1 cellular context compared by ENCODE assay signal in the genomic region with DNA sequence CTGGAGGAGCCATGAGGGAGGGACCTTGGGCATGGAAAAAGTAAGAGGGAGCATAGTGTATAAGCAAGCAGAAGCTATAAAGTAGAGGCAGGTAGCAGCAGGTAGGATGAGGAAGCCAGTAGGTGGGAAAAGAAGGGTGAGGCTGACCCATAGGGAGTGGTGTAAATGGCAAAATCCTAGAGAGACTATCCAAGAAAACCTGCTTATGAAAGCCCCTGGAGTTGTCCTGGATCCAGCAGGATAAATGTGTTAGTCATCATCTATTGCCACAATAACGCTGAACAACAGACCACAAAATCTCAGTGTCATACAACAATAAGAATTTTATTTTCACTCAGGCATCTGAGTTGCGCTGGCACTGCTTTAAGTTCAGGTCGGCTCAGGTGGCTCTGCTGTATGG.
TF ChIP-seq lines count a peak whose summit lies in the region.

No MANE protein-coding gene starts in this region.

TF ChIP-seq in HepG2, 621 proteins besides CTCF, POLR2A, EP300 and RAD21:
- TF ChIP-seq ZNF510 (CRISPR knock-in tag; IDR thresholded peaks at IDR 0.05; ENCODE audit: low read depth) = no peak
- TF ChIP-seq MEIS1 (CRISPR knock-in tag; IDR thresholded peaks at IDR 0.05; ENCODE audit: borderline replicate concordance) = no peak
- TF ChIP-seq, protein P1, sequence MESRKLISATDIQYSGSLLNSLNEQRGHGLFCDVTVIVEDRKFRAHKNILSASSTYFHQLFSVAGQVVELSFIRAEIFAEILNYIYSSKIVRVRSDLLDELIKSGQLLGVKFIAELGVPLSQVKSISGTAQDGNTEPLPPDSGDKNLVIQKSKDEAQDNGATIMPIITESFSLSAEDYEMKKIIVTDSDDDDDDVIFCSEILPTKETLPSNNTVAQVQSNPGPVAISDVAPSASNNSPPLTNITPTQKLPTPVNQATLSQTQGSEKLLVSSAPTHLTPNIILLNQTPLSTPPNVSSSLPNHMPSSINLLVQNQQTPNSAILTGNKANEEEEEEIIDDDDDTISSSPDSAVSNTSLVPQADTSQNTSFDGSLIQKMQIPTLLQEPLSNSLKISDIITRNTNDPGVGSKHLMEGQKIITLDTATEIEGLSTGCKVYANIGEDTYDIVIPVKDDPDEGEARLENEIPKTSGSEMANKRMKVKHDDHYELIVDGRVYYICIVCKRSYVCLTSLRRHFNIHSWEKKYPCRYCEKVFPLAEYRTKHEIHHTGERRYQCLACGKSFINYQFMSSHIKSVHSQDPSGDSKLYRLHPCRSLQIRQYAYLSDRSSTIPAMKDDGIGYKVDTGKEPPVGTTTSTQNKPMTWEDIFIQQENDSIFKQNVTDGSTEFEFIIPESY (CRISPR knock-in tag; IDR thresholded peaks at IDR 0.05) = no peak
- no peak for TF ChIP-seq NFATC3 (CRISPR knock-in tag; IDR thresholded peaks at IDR 0.05)
- no peak for TF ChIP-seq ZNF570 (CRISPR knock-in tag; IDR thresholded peaks at IDR 0.05; ENCODE audit: borderline replicate concordance)
- no peak for TF ChIP-seq ETV6 (CRISPR knock-in tag; conservative IDR thresholded peaks at IDR 0.05)
- TF ChIP-seq THAP11 (CRISPR knock-in tag; IDR thresholded peaks at IDR 0.05) = no peak
- TF ChIP-seq CENPT (CRISPR knock-in tag; IDR thresholded peaks at IDR 0.05; ENCODE audit: low read depth) = no peak
- no peak for TF ChIP-seq ZNF567 (CRISPR knock-in tag; IDR thresholded peaks at IDR 0.05; ENCODE audit: borderline replicate concordance)
- TF ChIP-seq ZNF143 (CRISPR knock-in tag; IDR thresholded peaks at IDR 0.05) = no peak
- TF ChIP-seq RFX1 (IDR thresholded peaks at IDR 0.05) = no peak
- TF ChIP-seq PCBP1 (IDR thresholded peaks at IDR 0.05; ENCODE audit: borderline replicate concordance, low read depth, low read length) = no peak
